Comparison of ENCODE assay signal across 8 cellular contexts in genomic region chr1:24201941-24202440, GRCh38. TPM values are rescaled to one million over a fixed set of nuclear protein-coding genes. Genes with fewer than 3 reads are reported as not detected.
DNase-seq lines count a peak whose midpoint lies in the region; ATAC-seq and TF ChIP-seq lines count a peak whose summit lies in the region.

No MANE protein-coding gene starts in this region.

- no peak for TF ChIP-seq POLR2A in heart left ventricle (IDR thresholded peaks at IDR 0.05)

- no peak overlapping the region for H3K4me3 Mint-ChIP-seq in progenitor cell of endocrine pancreas (ENCODE audit: low read depth)

- H3K9ac ChIP-seq in Loucy (ENCODE audit: low read depth, low read length, poor library complexity, severe bottlenecking): no peak overlapping the region
- H3K9ac ChIP-seq in SK-N-MC (ENCODE audit: insufficient read length): no peak overlapping the region

- H3K4me1 ChIP-seq in Loucy (ENCODE audit: insufficient read depth, low read length, poor library complexity, severe bottlenecking): no peaks in the 10 kb centered on the region
- H3K4me1 ChIP-seq in heart left ventricle: peaks cover 0 to 19% (median 0%) of the 10 kb centered on the region in 12 donors

- H3K27ac Mint-ChIP-seq in progenitor cell of endocrine pancreas: peak overlapping the region; percentile 27

- no peak overlapping the region for H3K4me3 ChIP-seq in Loucy (ENCODE audit: low read length, poor library complexity, severe bottlenecking)
- H3K4me3 ChIP-seq in SK-N-MC: no peak overlapping the region
- H3K4me3 ChIP-seq in heart left ventricle: no peak overlapping the region

- H3K27ac ChIP-seq in SK-N-MC (no peak overlapping the region), heart left ventricle (peak overlapping the region in 2 of 12 donors; percentile 1 to 9)

- no peaks in the 10 kb centered on the region for H3K4me1 Mint-ChIP-seq in progenitor cell of endocrine pancreas (ENCODE audit: low read depth)

- H3K4me2 ChIP-seq in Loucy (ENCODE audit: low read depth, low read length, poor library complexity, severe bottlenecking): no peak overlapping the region

- H3K36me3 Mint-ChIP-seq in progenitor cell of endocrine pancreas (ENCODE audit: insufficient read depth): no peaks in the 10 kb centered on the region

- WGBS in heart left ventricle, 4 donors: 44 to 66% (median 59%) methylated on average over 5 of the region's 5 CpGs

- H3K9me3 Mint-ChIP-seq in progenitor cell of endocrine pancreas (ENCODE audit: low read depth): no peaks in the 10 kb centered on the region

- no peak overlapping the region for H2AFZ ChIP-seq in Loucy (ENCODE audit: low read length)

- no peaks in the 10 kb centered on the region for H3K9me3 ChIP-seq in Loucy (ENCODE audit: insufficient read depth, low read depth, low read length)
- H3K9me3 ChIP-seq in SK-N-MC (ENCODE audit: low read depth, low read length): no peaks in the 10 kb centered on the region
- no peaks in the 10 kb centered on the region for H3K9me3 ChIP-seq in heart left ventricle

- ATAC-seq in heart left ventricle (peak; percentile 65 to 83 (median 80)), GM19328 (IDR thresholded peaks at IDR 0.05; ENCODE audit: unreplicated experiment) (no peak), HG03521 (IDR thresholded peaks at IDR 0.05; ENCODE audit: unreplicated experiment) (no peak)

- DNase-seq in Daoy (ENCODE audit: low read depth) (peak; percentile 90), SK-N-MC (ENCODE audit: low read depth, low spot score) (peak; percentile 93), amygdala (lab: John Stamatoyannopoulos, UW) (peak in 51 of 56 donors; percentile 11 to 85 (median 51)), heart left ventricle (peak; percentile 60 to 73 (median 71)), progenitor cell of endocrine pancreas (ENCODE audit: low spot score, unreplicated experiment) (peak; percentile 78)

- no peaks in the 10 kb centered on the region for H4K20me1 ChIP-seq in Loucy (ENCODE audit: insufficient read depth, low read length, poor library complexity, severe bottlenecking)

- H3K36me3 ChIP-seq in Loucy (ENCODE audit: insufficient read depth, low read length) (no peaks in the 10 kb centered on the region), SK-N-MC (ENCODE audit: insufficient read depth, low read length) (no peaks in the 10 kb centered on the region), heart left ventricle (no peaks in the 10 kb centered on the region)

- H3K27me3 ChIP-seq in Loucy (ENCODE audit: insufficient read depth, low read length, poor library complexity, severe bottlenecking): no peaks in the 10 kb centered on the region
- no peaks in the 10 kb centered on the region for H3K27me3 ChIP-seq in heart left ventricle

- H3F3A ChIP-seq in Loucy (ENCODE audit: low read depth): no peaks in the 10 kb centered on the region

- TF ChIP-seq CTCF in Loucy (conservative IDR thresholded peaks at IDR 0.05; ENCODE audit: low read length) (peak; percentile 93), heart left ventricle (IDR thresholded peaks at IDR 0.05) (peak; percentile 67 to 84 (median 78)), progenitor cell of endocrine pancreas (IDR thresholded peaks at IDR 0.05; ENCODE audit: unreplicated experiment) (peak; percentile 83)

- no peaks in the 10 kb centered on the region for H3K79me2 ChIP-seq in Loucy (ENCODE audit: insufficient read depth, low read length)

- intact Hi-C loops in heart left ventricle (cut with DNase I): loop anchor here in 9 of 10 donors (1.0 to 5.0 kb wide), 8 partner anchors 188 to 435 kb away; no protein-coding TSS in a partner anchor

- peaks cover 4% of the 10 kb centered on the region for H3K27me3 Mint-ChIP-seq in progenitor cell of endocrine pancreas

- H3K9me2 ChIP-seq in Loucy (replicated peaks; ENCODE audit: low read depth, low read length): no peaks in the 10 kb centered on the region

RNA-seq across cellular contexts. Expression of gene IFNLR1, which starts 14.9 kb away (rescaled TPM):
- 1.2 and 1.3 TPM in 2 replicates for total RNA-seq in Daoy (2014; rRNA removed; shearing (Covaris generic))
- 1 to 10 TPM; 1.9 to 3.4 (median 2.7) TPM for total RNA-seq in heart left ventricle
- 1 to 10 TPM in 1 of 2 donors, under 1 TPM in 1; 0.99 to 1.5 TPM for polyA plus RNA-seq in heart left ventricle
- total RNA-seq in progenitor cell of endocrine pancreas: 19.6 and 21.2 TPM in 2 replicates

RNA-seq across cellular contexts. Expression of gene IL22RA1, which starts 59.1 kb away (rescaled TPM):
- total RNA-seq in Daoy (2014; rRNA removed; shearing (Covaris generic)): not detected in 2 replicates
- total RNA-seq in heart left ventricle (1 to 10 TPM in 1 of 9 donors, under 1 TPM in 5, not detected in 3; 0.19 to 1.3 (median 0.49) TPM), progenitor cell of endocrine pancreas (0.13 and 0.26 TPM in 2 replicates)
- polyA plus RNA-seq in heart left ventricle: under 1 TPM; 0.04 to 0.12 TPM

Comparison
In these comparisons a context has a peak if more than half of its experiments do, and no peak if none do; other contexts are left out.
1. ATAC-seq: peak in heart left ventricle (4 of 4); none in GM19328 (single experiment) and HG03521 (single experiment).
2. Peak in every context shown above with its lines, with median percentiles within 50 percentile points of each other: DNase-seq and CTCF ChIP-seq.